ENCODE assay signal across 25 cellular contexts in the genomic region with DNA sequence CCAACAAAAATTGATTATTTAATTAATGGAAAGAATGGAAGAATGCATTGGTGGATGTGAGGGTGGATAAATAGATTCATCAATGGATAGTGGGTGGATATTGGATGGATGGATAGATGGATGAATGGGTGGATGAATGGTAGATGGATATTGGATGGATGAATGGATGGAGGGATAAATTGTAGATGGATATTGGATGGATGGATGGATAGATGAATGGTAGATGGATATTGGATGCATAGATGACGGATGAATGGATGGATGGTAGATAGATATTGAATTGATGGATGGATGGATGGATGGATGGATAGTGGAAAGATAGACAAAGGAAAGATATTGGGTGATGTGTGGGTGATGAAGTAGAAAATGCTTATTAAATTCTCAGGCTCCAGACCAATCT.
"Had no signal": no experiment of that assay in that cellular context is flagged by ENCODE, and none has a peak within 500 bp of the region (broad histone marks: within the 10 kb centered on the region; RNA-seq: fewer than 3 reads in every experiment).

No MANE protein-coding gene starts in this region.

- H3K27ac ChIP-seq: neural progenitor cell, ovary, parathyroid adenoma, psoas muscle, right lobe of liver, sigmoid colon, stomach, thoracic aorta, thyroid gland, tibial nerve, upper lobe of left lung, uterus had no signal

- FAIRE-seq: small intestine had no signal

- DNase-seq: natural killer cell; occipital lobe; ovary; posterior cingulate gyrus; psoas muscle; right cardiac atrium; right lobe of liver; sigmoid colon; small intestine; stimulated activated CD4-positive, alpha-beta T cell treated with anti-CD3 and anti-CD28 coated beads, Interleukin-15, amount 100 ng/mL, for 24 hours; stimulated activated CD4-positive, alpha-beta T cell treated with anti-CD3 and anti-CD28 coated beads, Interleukin-2, amount 100 ng/mL, for 24 hours; stimulated activated CD4-positive, alpha-beta T cell treated with anti-CD3 and anti-CD28 coated beads, Interleukin-2, amount 100 ng/mL, for 48 hours; stimulated activated CD4-positive, alpha-beta T cell treated with anti-CD3 and anti-CD28 coated beads, Interleukin-4, amount 100 ng/mL, for 24 hours; stimulated activated naive B cell treated with anti-CD40 and anti-IgM and Interleukin-4, amounts not matched to agents 10 μg/mL and 1 μg/mL and 100 μg/mL, for 72 hours; stimulated activated naive CD4-positive, alpha-beta T cell treated with Interleukin-2 at 50 U/mL for 16 hours; stomach; thyroid gland; trophoblast cell; upper lobe of left lung; uterus had no signal

- H3K36me3 ChIP-seq: neural progenitor cell, ovary, right lobe of liver, sigmoid colon, stomach, thoracic aorta, thyroid gland, tibial nerve, upper lobe of left lung, uterus had no signal

- H3K4me2 ChIP-seq: neural progenitor cell had no signal

- H3K4me1 ChIP-seq: neural progenitor cell, parathyroid adenoma, psoas muscle, sigmoid colon, stomach, thyroid gland, tibial nerve, upper lobe of left lung, uterus had no signal

- H3K9me3 ChIP-seq: ovary, psoas muscle, right lobe of liver, sigmoid colon, stomach, thoracic aorta, thyroid gland, tibial nerve, upper lobe of left lung, uterus had no signal

- ATAC-seq: natural killer cell; psoas muscle; right cardiac atrium; right lobe of liver; stimulated activated effector memory CD8-positive, alpha-beta T cell treated with anti-CD3 and anti-CD28 coated beads, Interleukin-12 subunit alpha, Interleukin-12 subunit beta, amount 100 ng/mL, for 72 hours; stimulated activated naive B cell treated with anti-CD40 and anti-IgM and Interleukin-4, amounts not matched to agents 10 μg/mL and 1 μg/mL and 100 μg/mL, for 72 hours had no signal

- H3K9ac ChIP-seq: neural progenitor cell, parathyroid adenoma had no signal

- H2AFZ ChIP-seq: neural progenitor cell, parathyroid adenoma had no signal

- H3K79me2 ChIP-seq: parathyroid adenoma had no signal

- H3K27me3 ChIP-seq: neural progenitor cell, ovary, right lobe of liver, sigmoid colon, stomach, thyroid gland, tibial nerve, upper lobe of left lung, uterus had no signal

- H3K4me3 ChIP-seq: neural progenitor cell, ovary, psoas muscle, right lobe of liver, sigmoid colon, stomach, thoracic aorta, thyroid gland, tibial nerve, upper lobe of left lung, uterus had no signal
